8 cellular contexts compared by ENCODE assay signal in the genomic region with DNA sequence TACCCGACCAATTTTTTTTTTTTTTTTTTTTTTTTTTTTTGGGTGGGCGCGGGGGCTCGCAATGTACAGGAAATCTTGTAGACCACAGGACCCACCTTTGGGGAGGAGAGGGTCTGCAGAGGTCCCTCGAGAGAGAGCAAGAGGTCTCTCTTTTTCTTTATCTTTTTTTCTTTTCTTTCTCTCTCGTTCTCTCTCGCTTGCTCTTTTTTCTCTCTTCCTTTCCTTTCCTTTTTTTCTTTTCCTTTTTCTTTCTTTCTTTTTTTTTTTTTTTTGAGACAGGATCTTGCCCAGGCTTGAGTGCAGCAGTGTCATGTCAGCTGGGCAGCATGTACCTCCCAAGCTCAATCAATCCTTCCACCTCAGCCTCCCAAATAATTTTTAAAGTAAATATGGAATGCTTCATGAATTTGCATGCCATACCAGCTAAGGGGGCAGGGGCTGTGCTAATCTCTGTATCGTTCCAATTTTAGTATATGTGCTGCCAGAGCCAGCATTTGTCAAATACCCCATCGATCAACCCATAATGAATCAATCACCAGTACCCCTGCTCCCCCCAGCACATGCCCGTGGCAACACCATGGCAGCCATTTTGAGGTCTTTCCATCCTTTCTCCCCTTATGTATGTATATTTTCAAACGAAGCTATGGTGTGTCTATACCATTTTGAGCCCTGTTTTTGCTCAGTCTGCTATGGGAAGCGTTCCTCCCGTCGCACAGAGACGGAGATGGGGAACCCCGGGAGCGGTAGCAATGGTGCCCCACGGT. TPM values are rescaled to one million over a fixed set of nuclear protein-coding genes. Genes with fewer than 3 reads are reported as not detected.
DNase-seq lines count a peak whose midpoint lies in the region; ATAC-seq and TF ChIP-seq lines count a peak whose summit lies in the region.

No MANE protein-coding gene starts in this region.

- 73 to 76% (median 75%) methylated on average over 18 of the region's 18 CpGs for WGBS in heart left ventricle, 4 donors

- peak overlapping the region in 1 of 12 donors; percentile 24 for H3K27ac ChIP-seq in heart left ventricle
- no peak overlapping the region for H3K27ac ChIP-seq in left lung
- no peak overlapping the region for H3K27ac ChIP-seq in vagina

- intact Hi-C loops in heart left ventricle (cut with DNase I) (no loop called here), Right ventricle myocardium superior (cut with DNase I) (no loop called here), left lung (cut with DNase I) (no loop called here), vagina (cut with DNase I) (no loop called here), sciatic nerve (cut with DNase I) (no loop called here)

- TF ChIP-seq CTCF in heart left ventricle (IDR thresholded peaks at IDR 0.05) (no peak), left lung (IDR thresholded peaks at IDR 0.05) (no peak), vagina (IDR thresholded peaks at IDR 0.05) (no peak)

- DNase-seq in heart left ventricle (no peak), Right ventricle myocardium superior (no peak), adipocyte (ENCODE audit: low read depth) (no peak), left lung (no peak), vagina (ENCODE audit: extremely low spot score in 2 of 2) (no peak), NCI-H345 (lab: John Stamatoyannopoulos, UW) (no peak), sciatic nerve (ENCODE audit: low spot score) (no peak), HK-2 (ENCODE audit: unreplicated experiment) (no peak)

- peak overlapping the region; percentile 79 for H3K9ac ChIP-seq in adipocyte (ENCODE audit: low read length)

- H3K4me1 ChIP-seq in heart left ventricle, result peaks cover 0 to 29% (median 5%) of the 10 kb centered on the region in 12 donors
- H3K4me1 ChIP-seq in adipocyte (ENCODE audit: control insufficient read depth, insufficient read depth, low read length), result peaks cover 9% of the 10 kb centered on the region
- H3K4me1 ChIP-seq in left lung, result peaks cover 0 to 17% of the 10 kb centered on the region in 2 donors
- peaks cover 15% of the 10 kb centered on the region for H3K4me1 ChIP-seq in vagina

- H3K36me3 ChIP-seq in heart left ventricle (no peaks in the 10 kb centered on the region), adipocyte (ENCODE audit: control insufficient read depth, insufficient read depth, low read length, severe bottlenecking) (no peaks in the 10 kb centered on the region), left lung (no peaks in the 10 kb centered on the region), vagina (no peaks in the 10 kb centered on the region)

- H3K27me3 ChIP-seq in heart left ventricle (peaks cover 0 to 28% (median 10%) of the 10 kb centered on the region in 9 donors), adipocyte (replicated peaks; ENCODE audit: control insufficient read depth, insufficient read depth, low read length) (no peaks in the 10 kb centered on the region), left lung (peaks cover 0 to 31% of the 10 kb centered on the region in 2 donors), vagina (no peaks in the 10 kb centered on the region)

- no peak for ATAC-seq in heart left ventricle
- ATAC-seq in Right ventricle myocardium superior (ENCODE audit: poor library complexity), result no peak
- no peak for ATAC-seq in left lung
- no peak for ATAC-seq in sciatic nerve

- TF ChIP-seq POLR2A in heart left ventricle (IDR thresholded peaks at IDR 0.05) (no peak), vagina (IDR thresholded peaks at IDR 0.05) (no peak)

- peak overlapping the region in 10 of 12 donors; percentile 22 to 66 (median 53) for H3K4me3 ChIP-seq in heart left ventricle
- H3K4me3 ChIP-seq in adipocyte (ENCODE audit: low read length), result peak overlapping the region; percentile 81
- peak overlapping the region; percentile 53 to 56 for H3K4me3 ChIP-seq in left lung
- H3K4me3 ChIP-seq in vagina, result peak overlapping the region; percentile 41 to 44

- H3K9me3 ChIP-seq in heart left ventricle (no peaks in the 10 kb centered on the region), adipocyte (ENCODE audit: control insufficient read depth, low read length) (no peaks in the 10 kb centered on the region), left lung (no peaks in the 10 kb centered on the region), vagina (no peaks in the 10 kb centered on the region)

RNA-seq across cellular contexts. Expression of a gene that starts 9.3 kb away (rescaled TPM):
- total RNA-seq in heart left ventricle, result 10 to 100 TPM in 1 of 9 donors, 1 to 10 TPM in 6, under 1 TPM in 2; 0.79 to 10.3 (median 1.5) TPM
- 1 to 10 TPM in 1 of 2 donors, under 1 TPM in 1; 0.30 to 1.4 TPM for polyA plus RNA-seq in heart left ventricle
- total RNA-seq in Right ventricle myocardium superior, result 2.5 TPM
- 10 to 100 TPM in 1 of 2 donors, 1 to 10 TPM in 1; 8.6 to 21.0 TPM for total RNA-seq in left lung
- 16.2 TPM for total RNA-seq in vagina
- 115 TPM for total RNA-seq in sciatic nerve
